ENCODE assay signal across 35 cellular contexts in the genomic region with DNA sequence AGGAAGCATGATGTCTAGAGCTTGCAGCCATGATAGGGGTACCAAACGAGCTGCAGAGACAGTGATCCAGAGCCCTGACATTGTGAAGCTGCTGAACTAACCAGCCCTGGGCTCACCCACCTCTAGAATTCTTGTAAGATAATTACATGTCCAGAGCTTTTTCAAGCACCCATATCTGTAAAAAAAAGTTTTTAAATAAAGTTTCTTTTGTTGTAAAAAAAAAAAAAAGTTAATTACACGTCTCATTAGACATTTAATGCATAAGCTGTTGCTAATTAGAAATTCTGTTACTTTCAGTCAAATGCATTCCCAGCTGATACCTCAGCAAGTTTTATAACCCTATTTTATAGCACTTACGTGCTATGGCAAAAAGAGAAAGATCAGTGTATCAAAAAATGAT.
"Had no signal": no experiment of that assay in that cellular context is flagged by ENCODE, and none has a peak within 500 bp of the region (broad histone marks: within the 10 kb centered on the region; RNA-seq: fewer than 3 reads in every experiment).

No MANE protein-coding gene starts in this region.

- H3K4me1 ChIP-seq: ascending aorta had no signal

- H3K27me3 ChIP-seq: ascending aorta, cardiac muscle cell had no signal

- H3K27ac ChIP-seq: ascending aorta, cardiac muscle cell, VCaP had no signal

- H3K9me3 Mint-ChIP-seq: activated B cell treated with CpG ODN at 0.5 μM for 24 hours; activated CD4-positive, alpha-beta memory T cell treated with anti-CD3 and anti-CD28 coated beads for 36 hours; activated CD4-positive, alpha-beta T cell treated with anti-CD3 and anti-CD28 coated beads, Interleukin-2, amount 10 ng/mL, durations not matched to agents 24 days and 14 days; activated CD8-positive, alpha-beta T cell treated with anti-CD3 and anti-CD28 coated beads for 36 hours; activated naive CD4-positive, alpha-beta T cell treated with anti-CD3 and anti-CD28 coated beads, Interleukin-2, amount 10 ng/mL, durations not matched to agents 7 days and 5 days; activated naive CD4-positive, alpha-beta T cell treated with anti-CD3 and anti-CD28 coated beads, Interleukin-2, amount 50 U/mL, for 24 hours; activated naive CD8-positive, alpha-beta T cell treated with anti-CD3 and anti-CD28 coated beads, Interleukin-2, amount 10 ng/mL, durations not matched to agents 7 days and 5 days; activated naive CD8-positive, alpha-beta T cell treated with anti-CD3 and anti-CD28 coated beads, Interleukin-2, amount 50 U/mL, for 24 hours; activated T-cell treated with anti-CD3 and anti-CD28 coated beads, Interleukin-2, amount 50 U/mL, for 24 hours; activated T-helper 2 cell treated with anti-CD3 and anti-CD28 coated beads, Interferon-gamma antibody, Interleukin-2, Interleukin-4, amounts not matched to agents 10 μg/mL and 5 μg/mL and 100 μg/mL, durations not matched to agents 14 hours and 24 hours and 36 hours; brain; central memory CD8-positive, alpha-beta T cell; T-helper 1 cell treated with Interleukin-12 subunit alpha and Interleukin-12 subunit beta and Interleukin-4 antibody, amounts not matched to agents 30 μg/mL and 1 μg/mL, for 36 hours; T-helper 2 cell treated with Interferon-gamma antibody and Interleukin-4, amounts not matched to agents 5 μg/mL and 100 μg/mL, for 36 hours had no signal

- DNase-seq: activated B cell treated with CpG ODN at 0.5 μM for 24 hours; activated CD4-positive, alpha-beta memory T cell treated with anti-CD3 and anti-CD28 coated beads for 36 hours; activated CD4-positive, alpha-beta T cell treated with anti-CD3 and anti-CD28 coated beads for 4 hours; activated CD4-positive, alpha-beta T cell treated with anti-CD3 and anti-CD28 coated beads, Interleukin-2, amount 10 ng/mL, durations not matched to agents 24 days and 14 days; activated CD4-positive, alpha-beta T cell treated with anti-CD3 and anti-CD28 coated beads, Interleukin-2, amount 50 U/mL, for 1 hour; activated CD4-positive, alpha-beta T cell treated with anti-CD3 and anti-CD28 coated beads, Interleukin-2, amount 50 U/mL, for 4 hours; activated CD4-positive, CD25-positive, alpha-beta regulatory T cell treated with anti-CD3 and anti-CD28 coated beads, Interleukin-2, amount 50 U/mL, for 72 hours; activated CD8-positive, alpha-beta memory T cell treated with anti-CD3 and anti-CD28 coated beads, Interleukin-2, amount 50 U/mL, for 4 hours; activated CD8-positive, alpha-beta T cell treated with anti-CD3 and anti-CD28 coated beads for 36 hours; activated effector memory CD4-positive, alpha-beta T cell treated with Interleukin-2 at 50 U/mL for 16 hours; activated gamma-delta T cell; activated naive CD4-positive, alpha-beta T cell treated with anti-CD3 and anti-CD28 coated beads, Interleukin-2, amount 10 ng/mL, durations not matched to agents 7 days and 5 days; activated naive CD4-positive, alpha-beta T cell treated with Interleukin-2 at 50 U/mL for 16 hours; activated naive CD8-positive, alpha-beta T cell treated with anti-CD3 and anti-CD28 coated beads, Interleukin-2, amount 10 ng/mL, durations not matched to agents 7 days and 5 days; activated naive CD8-positive, alpha-beta T cell treated with anti-CD3 and anti-CD28 coated beads, Interleukin-2, amount 50 U/mL, for 24 hours; activated T-cell treated with anti-CD3 and anti-CD28 coated beads, Interleukin-2, amount 50 U/mL, for 24 hours; activated T-cell treated with anti-CD3 and anti-CD28 coated beads, Interleukin-2, amount 50 U/mL, for 48 hours; amygdala; anterior cingulate cortex; caudate nucleus; cerebellar nuclear complex; T-helper 2 cell; T-helper 9 cell had no signal

- H3K27ac Mint-ChIP-seq: activated B cell treated with CpG ODN at 0.5 μM for 24 hours; activated CD4-positive, alpha-beta memory T cell treated with anti-CD3 and anti-CD28 coated beads for 36 hours; activated CD4-positive, alpha-beta T cell treated with anti-CD3 and anti-CD28 coated beads, Interleukin-2, amount 10 ng/mL, durations not matched to agents 24 days and 14 days; activated CD8-positive, alpha-beta T cell treated with anti-CD3 and anti-CD28 coated beads for 36 hours; activated naive CD4-positive, alpha-beta T cell treated with anti-CD3 and anti-CD28 coated beads, Interleukin-2, amount 10 ng/mL, durations not matched to agents 7 days and 5 days; activated naive CD4-positive, alpha-beta T cell treated with anti-CD3 and anti-CD28 coated beads, Interleukin-2, amount 50 U/mL, for 24 hours; activated naive CD8-positive, alpha-beta T cell; activated naive CD8-positive, alpha-beta T cell treated with anti-CD3 and anti-CD28 coated beads, Interleukin-2, amount 10 ng/mL, durations not matched to agents 7 days and 5 days; activated naive CD8-positive, alpha-beta T cell treated with anti-CD3 and anti-CD28 coated beads, Interleukin-2, amount 50 U/mL, for 24 hours; activated T-cell treated with anti-CD3 and anti-CD28 coated beads, Interleukin-2, amount 50 U/mL, for 24 hours; activated T-helper 2 cell treated with anti-CD3 and anti-CD28 coated beads, Interferon-gamma antibody, Interleukin-2, Interleukin-4, amounts not matched to agents 10 μg/mL and 5 μg/mL and 100 μg/mL, durations not matched to agents 14 hours and 24 hours and 36 hours; brain; T-helper 1 cell treated with Interleukin-12 subunit alpha and Interleukin-12 subunit beta and Interleukin-4 antibody, amounts not matched to agents 30 μg/mL and 1 μg/mL, for 36 hours; T-helper 2 cell treated with Interferon-gamma antibody and Interleukin-4, amounts not matched to agents 5 μg/mL and 100 μg/mL, for 36 hours had no signal

- H3K4me1 Mint-ChIP-seq: activated B cell treated with CpG ODN at 0.5 μM for 24 hours; activated CD4-positive, alpha-beta T cell treated with anti-CD3 and anti-CD28 coated beads, Interleukin-2, amount 10 ng/mL, durations not matched to agents 24 days and 14 days; activated naive CD4-positive, alpha-beta T cell treated with anti-CD3 and anti-CD28 coated beads, Interleukin-2, amount 10 ng/mL, durations not matched to agents 7 days and 5 days; activated naive CD4-positive, alpha-beta T cell treated with anti-CD3 and anti-CD28 coated beads, Interleukin-2, amount 50 U/mL, for 24 hours; activated naive CD8-positive, alpha-beta T cell treated with anti-CD3 and anti-CD28 coated beads, Interleukin-2, amount 10 ng/mL, durations not matched to agents 7 days and 5 days; activated naive CD8-positive, alpha-beta T cell treated with anti-CD3 and anti-CD28 coated beads, Interleukin-2, amount 50 U/mL, for 24 hours; central memory CD8-positive, alpha-beta T cell had no signal

- ATAC-seq: activated CD8-positive, alpha-beta T cell treated with anti-CD3 and anti-CD28 coated beads for 36 hours; activated naive CD8-positive, alpha-beta T cell treated with anti-CD3 and anti-CD28 coated beads, Interleukin-2, amount 50 U/mL, for 24 hours had no signal

- H3K4me3 ChIP-seq: ascending aorta, cardiac muscle cell had no signal

- H3K27me3 Mint-ChIP-seq: activated B cell treated with CpG ODN at 0.5 μM for 24 hours; activated CD4-positive, alpha-beta memory T cell treated with anti-CD3 and anti-CD28 coated beads for 36 hours; activated CD4-positive, alpha-beta T cell treated with anti-CD3 and anti-CD28 coated beads, Interleukin-2, amount 10 ng/mL, durations not matched to agents 24 days and 14 days; activated CD8-positive, alpha-beta T cell treated with anti-CD3 and anti-CD28 coated beads for 36 hours; activated naive CD4-positive, alpha-beta T cell treated with anti-CD3 and anti-CD28 coated beads, Interleukin-2, amount 10 ng/mL, durations not matched to agents 7 days and 5 days; activated naive CD4-positive, alpha-beta T cell treated with anti-CD3 and anti-CD28 coated beads, Interleukin-2, amount 50 U/mL, for 24 hours; activated naive CD8-positive, alpha-beta T cell; activated naive CD8-positive, alpha-beta T cell treated with anti-CD3 and anti-CD28 coated beads, Interleukin-2, amount 10 ng/mL, durations not matched to agents 7 days and 5 days; activated naive CD8-positive, alpha-beta T cell treated with anti-CD3 and anti-CD28 coated beads, Interleukin-2, amount 50 U/mL, for 24 hours; activated T-cell treated with anti-CD3 and anti-CD28 coated beads, Interleukin-2, amount 50 U/mL, for 24 hours; brain; central memory CD8-positive, alpha-beta T cell had no signal

- H3K9me3 ChIP-seq: ascending aorta had no signal

- H3K4me3 Mint-ChIP-seq: activated B cell treated with CpG ODN at 0.5 μM for 24 hours; activated CD4-positive, alpha-beta memory T cell treated with anti-CD3 and anti-CD28 coated beads for 36 hours; activated CD4-positive, alpha-beta T cell treated with anti-CD3 and anti-CD28 coated beads, Interleukin-2, amount 10 ng/mL, durations not matched to agents 24 days and 14 days; activated CD8-positive, alpha-beta T cell treated with anti-CD3 and anti-CD28 coated beads for 36 hours; activated naive CD4-positive, alpha-beta T cell treated with anti-CD3 and anti-CD28 coated beads, Interleukin-2, amount 10 ng/mL, durations not matched to agents 7 days and 5 days; activated naive CD4-positive, alpha-beta T cell treated with anti-CD3 and anti-CD28 coated beads, Interleukin-2, amount 50 U/mL, for 24 hours; activated naive CD8-positive, alpha-beta T cell; activated naive CD8-positive, alpha-beta T cell treated with anti-CD3 and anti-CD28 coated beads, Interleukin-2, amount 10 ng/mL, durations not matched to agents 7 days and 5 days; activated naive CD8-positive, alpha-beta T cell treated with anti-CD3 and anti-CD28 coated beads, Interleukin-2, amount 50 U/mL, for 24 hours; activated T-cell treated with anti-CD3 and anti-CD28 coated beads, Interleukin-2, amount 50 U/mL, for 24 hours; brain; central memory CD8-positive, alpha-beta T cell; T-helper 1 cell treated with Interleukin-12 subunit alpha and Interleukin-12 subunit beta and Interleukin-4 antibody, amounts not matched to agents 30 μg/mL and 1 μg/mL, for 36 hours; T-helper 2 cell treated with Interferon-gamma antibody and Interleukin-4, amounts not matched to agents 5 μg/mL and 100 μg/mL, for 36 hours had no signal

- FAIRE-seq: bronchial epithelial cell, TTC549 had no signal
